Comparison of ENCODE assay signal across 8 cellular contexts in genomic region chr6:24935753-24936152, GRCh38. TPM values are rescaled to one million over a fixed set of nuclear protein-coding genes. Genes with fewer than 3 reads are reported as not detected.
DNase-seq lines count a peak whose midpoint lies in the region; ATAC-seq and TF ChIP-seq lines count a peak whose summit lies in the region.

TSS of gene RIPOR2 (minus strand) at chr6:24935960. CDS start at chr6:24935898, 62 bp downstream.

- peak within 1 kb of the TSS in 1 of 2 donors; percentile 48 for H3K4me3 ChIP-seq in left lung

- H3K27me3 ChIP-seq in left lung = no peaks in the 10 kb centered on the region

- intact Hi-C loops in CD14-positive monocyte (cut with micrococcal nuclease) = loop anchor here in 1 of 2 donors (2.0 to 5.0 kb wide), 2 partner anchors 15 to 62 kb away; no protein-coding TSS in a partner anchor
- intact Hi-C loops in left lung (cut with DNase I) = no loop called here

- peaks cover 9 to 70% of the 10 kb centered on the region in 2 donors for H3K4me1 ChIP-seq in left lung

- peak within 1 kb of the TSS; percentile 90 to 98 (median 96) for H3K27ac Mint-ChIP-seq in CD14-positive monocyte

- ATAC-seq in GM21529 (IDR thresholded peaks at IDR 0.05; ENCODE audit: unreplicated experiment) (peak; percentile 36), left lung (peak; percentile 88), HG03025 (IDR thresholded peaks at IDR 0.05; ENCODE audit: low FRiP score, unreplicated experiment) (no peak)
- peak; percentile 50 for ATAC-seq in stimulated activated naive CD8-positive, alpha-beta T cell treated with anti-CD3 and anti-CD28 coated beads, Interleukin-15, Interleukin-2, amounts not matched to agents 100 U/mL and 50 U/mL, for 24 hours

- H3K9me3 Mint-ChIP-seq in CD14-positive monocyte = peaks cover 0 to 2% (median 0%) of the 10 kb centered on the region in 7 donors

- peaks cover 93% of the 10 kb centered on the region for H3K4me1 Mint-ChIP-seq in CD14-positive monocyte

- no peaks in the 10 kb centered on the region for H3K9me3 ChIP-seq in left lung

- H3K27me3 Mint-ChIP-seq in CD14-positive monocyte (ENCODE audit: low read depth in 3 of 3) = no peaks in the 10 kb centered on the region

- peak; percentile 27 for TF ChIP-seq CTCF in CD14-positive monocyte (IDR thresholded peaks at IDR 0.05)
- TF ChIP-seq CTCF in left lung (IDR thresholded peaks at IDR 0.05) = peak in 1 of 2 donors; percentile 18

- H3K27ac ChIP-seq in left lung = peak within 1 kb of the TSS; percentile 46 to 93

- peak within 1 kb of the TSS; percentile 95 to 98 for H3K4me3 Mint-ChIP-seq in CD14-positive monocyte

- peaks cover 26 to 27% of the 10 kb centered on the region in 2 donors for H3K36me3 Mint-ChIP-seq in CD14-positive monocyte

- no peaks in the 10 kb centered on the region for H3K36me3 ChIP-seq in left lung

- DNase-seq in CD14-positive monocyte (ENCODE audit: low spot score) (peak; percentile 78), NOMO-1 treated with DMSO at 0.1 percent for 48 hours (lab: John Stamatoyannopoulos, UW; ENCODE audit: unreplicated experiment) (peak; percentile 82), left lung (peak; percentile 74 to 88), superior temporal gyrus (ENCODE audit: extremely low spot score) (no peak)
- peak; percentile 71 for DNase-seq in activated effector memory CD4-positive, alpha-beta T cell treated with Interleukin-2 at 50 U/mL for 16 hours
- peak; percentile 73 for DNase-seq in stimulated activated naive CD8-positive, alpha-beta T cell treated with anti-CD3 and anti-CD28 coated beads, Interleukin-15, Interleukin-2, amounts not matched to agents 100 U/mL and 50 U/mL, for 24 hours

RNA-seq across cellular contexts. Expression of gene RIPOR2, which starts in this region (rescaled TPM):
- polyA plus RNA-seq in CD14-positive monocyte = 100 to 1,000 TPM; 154 to 179 TPM
- 10 to 100 TPM; 18.7 to 56.8 TPM for total RNA-seq in left lung
